Comparison of ENCODE assay signal across 1 cellular context in genomic region chr1:44157903-44158302, GRCh38.
TF ChIP-seq lines count a peak whose summit lies in the region.

No MANE protein-coding gene starts in this region.

TF ChIP-seq in K562, 482 proteins besides CTCF, POLR2A, EP300 and RAD21 (continued from another document):
- no peak for TF ChIP-seq ZNF263 (CRISPR knock-in tag; IDR thresholded peaks at IDR 0.05; ENCODE audit: borderline replicate concordance)
- peak; percentile 38; the same call in 1 of the 2 replicates for TF ChIP-seq NFE2 (IDR thresholded peaks at IDR 0.05; ENCODE audit: low read depth)
- TF ChIP-seq MAFG (tag; conservative IDR thresholded peaks at IDR 0.05), result peak; percentile 66
- TF ChIP-seq ATF4 (CRISPR knock-in tag; IDR thresholded peaks at IDR 0.05), result no peak
- TF ChIP-seq BRCA1 (IDR thresholded peaks at IDR 0.05), result no peak
- TF ChIP-seq BRCA1 (CRISPR knock-in tag; IDR thresholded peaks at IDR 0.05), result no peak
- 0 out of 2 replicates have a peak, but pooled peaks have one; percentile 49 for TF ChIP-seq ZNF75A (CRISPR knock-in tag; IDR thresholded peaks at IDR 0.05)
- peak; percentile 21; the same call in 1 of the 2 replicates for TF ChIP-seq ZNF316 (IDR thresholded peaks at IDR 0.05)
- no peak for TF ChIP-seq GABPA (tag; conservative IDR thresholded peaks at IDR 0.05; ENCODE audit: low read depth)
- 0 out of 2 replicates have a peak, but pooled peaks have one; percentile 19 for TF ChIP-seq DPF2 (IDR thresholded peaks at IDR 0.05)
- TF ChIP-seq ZNF347 (CRISPR knock-in tag; IDR thresholded peaks at IDR 0.05; ENCODE audit: low read depth), result no peak
- peak; percentile 55; the same call in 1 of the 2 replicates for TF ChIP-seq C11orf30 (IDR thresholded peaks at IDR 0.05; ENCODE audit: low read depth)
